12 cellular contexts compared by ENCODE assay signal in genomic region chr1:248098529-248098928, GRCh38. TPM values are rescaled to one million over a fixed set of nuclear protein-coding genes. Genes with fewer than 3 reads are reported as not detected.
"Had no signal": no experiment of that assay in that cellular context is flagged by ENCODE, and none has a peak within 500 bp of the region (broad histone marks: within the 10 kb centered on the region; RNA-seq: fewer than 3 reads in every experiment).

No MANE protein-coding gene starts in this region.

- H3K9me3 ChIP-seq: HAP-1 had no signal

- H3K4me1 ChIP-seq: HAP-1 had no signal

- H3K27ac ChIP-seq: GM23248 had no signal

- H3K36me3 ChIP-seq: HAP-1 had no signal

- H3K4me2 ChIP-seq: GM23338 had no signal

- H3K4me3 ChIP-seq: GM23248, GM23338, HAP-1 had no signal

- FAIRE-seq: H1, H54 had no signal

- H3K9ac ChIP-seq: GM23248 had no signal

- DNase-seq: GM23248, GOT3, H7, H9, HCEC 1CT, HFFc6 had no signal

- ATAC-seq: GM23338, HCT116 had no signal

- H2AFZ ChIP-seq: GM23248, GM23338 had no signal

RNA-seq across cellular contexts. Expression of gene OR2L13, which starts 3.5 kb away (rescaled TPM):
- total RNA-seq: GM23248, GM23338, H1, H7, H9, HFFc6 had no signal

RNA-seq across cellular contexts. Expression of gene OR2M5, which starts 46.4 kb away (rescaled TPM):
- total RNA-seq: GM23248, GM23338, H1, H4, H7, H9, HFFc6 had no signal

RNA-seq across cellular contexts. Expression of gene OR2L3, which starts 51.9 kb away (rescaled TPM):
- total RNA-seq: GM23248, GM23338, H1, H4, H7, H9, HFFc6 had no signal
